In the genomic region with DNA sequence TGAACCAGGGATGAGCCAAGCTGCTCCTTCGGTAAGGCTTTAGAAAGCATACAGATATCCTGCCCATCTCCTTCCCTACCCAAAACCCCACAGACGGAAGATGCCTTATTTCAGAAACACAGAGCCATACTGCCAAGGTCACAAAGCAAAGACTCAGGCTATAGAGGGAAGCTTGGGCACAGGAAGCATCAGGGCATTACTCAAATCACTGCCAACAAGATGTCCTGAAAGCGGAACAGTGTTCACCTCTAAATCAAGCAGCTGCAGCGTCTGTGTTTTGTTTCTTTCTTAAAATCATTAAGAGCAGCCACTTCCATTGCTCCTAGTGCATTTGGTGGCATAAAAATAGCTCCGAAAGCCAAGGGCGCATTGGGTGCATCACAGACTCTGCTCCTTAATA, we compare ENCODE assay signal across 13 cellular contexts.
DNase-seq lines count a peak whose midpoint lies in the region; ATAC-seq lines count a peak whose summit lies in the region.
"Had no signal": no experiment of that assay in that cellular context is flagged by ENCODE, and none has a peak within 500 bp of the region (broad histone marks: within the 10 kb centered on the region; RNA-seq: fewer than 3 reads in every experiment).

No MANE protein-coding gene starts in this region.

- peaks cover 5% of the 10 kb centered on the region for H3K27me3 Mint-ChIP-seq in dendritic cell treated with granulocyte-macrophage colony-stimulating factor and Interleukin-4, amounts not matched to agents 40 ng/mL and 50 ng/mL, for 4 days
- no peaks in the 10 kb centered on the region for H3K27me3 Mint-ChIP-seq in T-cell
- H3K27me3 Mint-ChIP-seq: B cell; CD4-positive, alpha-beta T cell had no signal

- peak overlapping the region; percentile 13 for H3K27ac Mint-ChIP-seq in dendritic cell treated with granulocyte-macrophage colony-stimulating factor and Interleukin-4, amounts not matched to agents 40 ng/mL and 50 ng/mL, for 4 days
- no peak overlapping the region for H3K27ac Mint-ChIP-seq in T-cell
- H3K27ac Mint-ChIP-seq: B cell; CD4-positive, alpha-beta T cell had no signal

- H3K4me1 Mint-ChIP-seq in dendritic cell treated with granulocyte-macrophage colony-stimulating factor and Interleukin-4, amounts not matched to agents 40 ng/mL and 50 ng/mL, for 4 days (ENCODE audit: low read depth), result peaks cover 6% of the 10 kb centered on the region
- H3K4me1 Mint-ChIP-seq in T-cell, result no peaks in the 10 kb centered on the region
- H3K4me1 Mint-ChIP-seq: B cell had no signal

- peaks cover 27% of the 10 kb centered on the region for H3K9me3 Mint-ChIP-seq in dendritic cell treated with granulocyte-macrophage colony-stimulating factor and Interleukin-4, amounts not matched to agents 40 ng/mL and 50 ng/mL, for 4 days
- peaks cover 11 to 20% (median 18%) of the 10 kb centered on the region in 3 donors for H3K9me3 Mint-ChIP-seq in T-cell

- POLR2A ChIA-PET in T-cell (lab: Charles Lee), result interaction anchor here in 1 of 2 donors (0.6 kb wide), 1 partner anchor 56 kb away, joined by 11 read pairs; no protein-coding TSS in a partner anchor

- CTCF ChIA-PET in T-cell (lab: Charles Lee), result no interaction called here

- intact Hi-C loops in dendritic cell treated with granulocyte-macrophage colony-stimulating factor and Interleukin-4, amounts not matched to agents 40 ng/mL and 50 ng/mL, for 4 days (cut with micrococcal nuclease), result no loop called here

- H3K4me3 Mint-ChIP-seq in dendritic cell treated with granulocyte-macrophage colony-stimulating factor and Interleukin-4, amounts not matched to agents 40 ng/mL and 50 ng/mL, for 4 days, result no peak overlapping the region
- no peak overlapping the region for H3K4me3 Mint-ChIP-seq in T-cell
- H3K4me3 Mint-ChIP-seq: B cell; CD4-positive, alpha-beta T cell had no signal

- no peaks in the 10 kb centered on the region for H3K36me3 Mint-ChIP-seq in dendritic cell treated with granulocyte-macrophage colony-stimulating factor and Interleukin-4, amounts not matched to agents 40 ng/mL and 50 ng/mL, for 4 days (ENCODE audit: low read depth)
- H3K36me3 Mint-ChIP-seq in T-cell, result no peaks in the 10 kb centered on the region

- DNase-seq in pons (ENCODE audit: low spot score) (peak; percentile 46), T-cell (no peak)
- no peak for DNase-seq in activated T-cell treated with anti-CD3 and anti-CD28 coated beads, Interleukin-2, amount 50 U/mL, for 1 hour
- no peak for DNase-seq in effector CD4-positive, alpha-beta T cell
- DNase-seq: ACHN; Calu3; CD4-positive, alpha-beta T cell; DMS 273 treated with DMSO at 0.1 percent for 48 hours; GOT3 had no signal

- ATAC-seq in GM18861 (IDR thresholded peaks at IDR 0.05; ENCODE audit: unreplicated experiment) (peak; percentile 57), HG02870 (IDR thresholded peaks at IDR 0.05; ENCODE audit: unreplicated experiment) (peak; percentile 70), T-cell (replicated peaks in 1 of 4) (no peak)

Comparison
In these comparisons a context has a peak if more than half of its experiments do, and no peak if none do; other contexts are left out.
1. ATAC-seq: peak in GM18861 (single experiment) and HG02870 (single experiment); none in T-cell (0 of 4).